Comparison of ENCODE assay signal across 21 cellular contexts in genomic region chr5:132066871-132067270, GRCh38. TPM values are rescaled to one million over a fixed set of nuclear protein-coding genes. Genes with fewer than 3 reads are reported as not detected.
"Had no signal": no experiment of that assay in that cellular context is flagged by ENCODE, and none has a peak within 500 bp of the region (broad histone marks: within the 10 kb centered on the region; RNA-seq: fewer than 3 reads in every experiment).

No MANE protein-coding gene starts in this region.

- H3K36me3 ChIP-seq: ascending aorta, thoracic aorta, upper lobe of right lung had no signal

- H3K4me1 ChIP-seq: ascending aorta, upper lobe of right lung had no signal

- H3K4me3 ChIP-seq: ascending aorta, hepatocyte, skin epidermis, thoracic aorta, upper lobe of right lung had no signal

- H3K27me3 Mint-ChIP-seq: naive thymus-derived CD4-positive, alpha-beta T cell had no signal

- H3K27me3 ChIP-seq: ascending aorta, hepatocyte, upper lobe of right lung had no signal

- H3K79me2 ChIP-seq: hepatocyte had no signal

- H3K9me3 ChIP-seq: ascending aorta, thoracic aorta, upper lobe of right lung had no signal

- H3K27ac Mint-ChIP-seq: activated T-cell treated with anti-CD3 and anti-CD28 coated beads, Interleukin-2, amount 50 U/mL, for 72 hours had no signal

- H3K9me3 Mint-ChIP-seq: activated T-cell treated with anti-CD3 and anti-CD28 coated beads, Interleukin-2, amount 50 U/mL, for 72 hours; naive thymus-derived CD4-positive, alpha-beta T cell had no signal

- H3K27ac ChIP-seq: ascending aorta, hepatocyte, skin epidermis, thoracic aorta, upper lobe of right lung had no signal

- ATAC-seq: activated CD4-positive, CD25-positive, alpha-beta regulatory T cell treated with anti-CD3 and anti-CD28 coated beads, Interleukin-2, amount 50 U/mL, for 24 hours; activated T-cell treated with anti-CD3 and anti-CD28 coated beads, Interleukin-2, amount 50 U/mL, for 72 hours; left lobe of liver; naive thymus-derived CD4-positive, alpha-beta T cell; upper lobe of right lung had no signal

- H3K4me3 Mint-ChIP-seq: activated T-cell treated with anti-CD3 and anti-CD28 coated beads, Interleukin-2, amount 50 U/mL, for 72 hours; naive thymus-derived CD4-positive, alpha-beta T cell had no signal

- DNase-seq: activated CD8-positive, alpha-beta memory T cell treated with anti-CD3 and anti-CD28 coated beads, Interleukin-2, amount 50 U/mL, for 48 hours; activated naive CD4-positive, alpha-beta T cell; activated T-cell treated with anti-CD3 and anti-CD28 coated beads, Interleukin-2, amount 50 U/mL, for 72 hours; islet precursor cell; naive thymus-derived CD4-positive, alpha-beta T cell; stimulated activated CD4-positive, alpha-beta T cell treated with anti-CD3 and anti-CD28 coated beads, Interleukin-4, amount 100 ng/mL, for 4 hours; stimulated activated CD8-positive, alpha-beta memory T cell treated with anti-CD3 and anti-CD28 coated beads, Interleukin-4, amount 100 ng/mL, for 48 hours; SW 1271; T1000 had no signal

- H2AFZ ChIP-seq: hepatocyte had no signal

- H3K4me2 ChIP-seq: hepatocyte had no signal

- FAIRE-seq: bronchial epithelial cell, endometrium had no signal

RNA-seq across cellular contexts. Expression of gene IL3, which starts 6.4 kb away (rescaled TPM):
- total RNA-seq: ascending aorta, bronchial epithelial cell, left lobe of liver, mononuclear cell, SK-MEL-5, thoracic aorta, upper lobe of right lung had no signal
- polyA plus RNA-seq: esophagus; hepatocyte; naive thymus-derived CD4-positive, alpha-beta T cell had no signal

RNA-seq across cellular contexts. Expression of gene CSF2, which starts 6.7 kb away (rescaled TPM):
- total RNA-seq: ascending aorta, bronchial epithelial cell, hepatocyte, left lobe of liver, SK-MEL-5, thoracic aorta had no signal
- polyA plus RNA-seq: hepatocyte; naive thymus-derived CD4-positive, alpha-beta T cell had no signal
